12 cellular contexts compared by ENCODE assay signal in genomic region chr12:128843538-128843937, GRCh38.
"Had no signal": no experiment of that assay in that cellular context is flagged by ENCODE, and none has a peak within 500 bp of the region (broad histone marks: within the 10 kb centered on the region; RNA-seq: fewer than 3 reads in every experiment).

No MANE protein-coding gene starts in this region.

- H3K27me3 Mint-ChIP-seq: effector memory CD8-positive, alpha-beta T cell had no signal

- H3K9ac ChIP-seq: parathyroid adenoma had no signal

- H3K4me1 ChIP-seq: body of pancreas, parathyroid adenoma had no signal

- H3K36me3 Mint-ChIP-seq: activated CD4-positive, alpha-beta memory T cell treated with anti-CD3 and anti-CD28 coated beads for 36 hours; activated CD8-positive, alpha-beta memory T cell treated with anti-CD3 and anti-CD28 coated beads, Interleukin-2, amount 10 ng/mL, durations not matched to agents 7 days and 5 days; activated naive CD8-positive, alpha-beta T cell treated with anti-CD3 and anti-CD28 coated beads, Interleukin-2, amount 10 ng/mL, durations not matched to agents 7 days and 5 days; naive thymus-derived CD8-positive, alpha-beta T cell had no signal

- H3K27me3 ChIP-seq: body of pancreas, thyroid gland had no signal

- ATAC-seq: body of pancreas; naive thymus-derived CD8-positive, alpha-beta T cell had no signal

- H3K9me3 ChIP-seq: body of pancreas, thyroid gland had no signal

- H3K79me2 ChIP-seq: parathyroid adenoma had no signal

- H3K27ac Mint-ChIP-seq: activated CD4-positive, alpha-beta memory T cell treated with anti-CD3 and anti-CD28 coated beads for 36 hours; activated CD4-positive, alpha-beta T cell treated with anti-CD3 and anti-CD28 coated beads for 36 hours; activated CD8-positive, alpha-beta memory T cell treated with anti-CD3 and anti-CD28 coated beads, Interleukin-2, amount 10 ng/mL, durations not matched to agents 7 days and 5 days; activated naive CD8-positive, alpha-beta T cell treated with anti-CD3 and anti-CD28 coated beads, Interleukin-2, amount 10 ng/mL, durations not matched to agents 7 days and 5 days; naive thymus-derived CD8-positive, alpha-beta T cell had no signal

- H3K9me3 Mint-ChIP-seq: activated CD4-positive, alpha-beta memory T cell treated with anti-CD3 and anti-CD28 coated beads for 36 hours; activated naive CD8-positive, alpha-beta T cell treated with anti-CD3 and anti-CD28 coated beads, Interleukin-2, amount 10 ng/mL, durations not matched to agents 7 days and 5 days; effector memory CD8-positive, alpha-beta T cell had no signal

- DNase-seq: activated naive CD4-positive, alpha-beta T cell; effector memory CD8-positive, alpha-beta T cell; mesenchymal stem cell; naive thymus-derived CD8-positive, alpha-beta T cell; stimulated activated naive CD4-positive, alpha-beta T cell; thyroid gland had no signal

- H3K4me3 ChIP-seq: body of pancreas, thyroid gland had no signal

- H3K27ac ChIP-seq: body of pancreas, parathyroid adenoma, thyroid gland had no signal

- H3K36me3 ChIP-seq: thyroid gland had no signal

- H3K4me3 Mint-ChIP-seq: activated CD4-positive, alpha-beta memory T cell treated with anti-CD3 and anti-CD28 coated beads for 36 hours; activated CD4-positive, alpha-beta T cell treated with anti-CD3 and anti-CD28 coated beads for 36 hours; activated CD8-positive, alpha-beta memory T cell treated with anti-CD3 and anti-CD28 coated beads, Interleukin-2, amount 10 ng/mL, durations not matched to agents 7 days and 5 days; activated naive CD8-positive, alpha-beta T cell treated with anti-CD3 and anti-CD28 coated beads, Interleukin-2, amount 10 ng/mL, durations not matched to agents 7 days and 5 days; effector memory CD8-positive, alpha-beta T cell; naive thymus-derived CD8-positive, alpha-beta T cell had no signal

- H2AFZ ChIP-seq: parathyroid adenoma had no signal
